16 cellular contexts compared by ENCODE assay signal in the genomic region with DNA sequence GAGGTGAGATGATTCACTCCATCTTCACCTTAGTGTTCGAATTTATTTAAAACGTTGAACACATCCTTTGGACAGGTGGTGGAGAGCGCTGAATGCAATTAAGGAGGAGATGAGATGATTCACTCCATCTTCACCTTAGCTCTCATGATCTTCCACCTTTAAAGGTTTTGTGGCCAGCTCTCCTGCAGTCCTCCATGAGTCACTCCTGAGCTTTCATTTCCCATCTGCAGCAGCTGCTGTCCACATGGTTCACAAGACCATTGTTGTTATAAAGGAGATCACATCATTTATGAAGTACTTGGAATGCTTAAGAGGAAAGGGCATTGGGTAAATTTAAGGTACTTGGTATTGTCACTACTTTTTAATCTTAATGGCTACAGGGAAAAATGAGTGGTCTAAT.
A peak's percentile ranks its signal among the peaks of the same experiment; 100 is the strongest.
DNase-seq lines count a peak whose midpoint lies in the region; ATAC-seq and TF ChIP-seq lines count a peak whose summit lies in the region.
"Had no signal": no experiment of that assay in that cellular context is flagged by ENCODE, and none has a peak within 500 bp of the region (broad histone marks: within the 10 kb centered on the region; RNA-seq: fewer than 3 reads in every experiment).

No MANE protein-coding gene starts in this region.

- TF ChIP-seq CTCF in astrocyte of the spinal cord (IDR thresholded peaks at IDR 0.05; ENCODE audit: low read depth, low read length): no peak

- ATAC-seq in HG03521 (IDR thresholded peaks at IDR 0.05; ENCODE audit: unreplicated experiment) (no peak), HG02798 (IDR thresholded peaks at IDR 0.05; ENCODE audit: poor library complexity, unreplicated experiment) (no peak)
- ATAC-seq: activated naive CD4-positive, alpha-beta T cell treated with anti-CD3 and anti-CD28 coated beads, Interleukin-2, amount 50 U/mL, for 72 hours had no signal

- H3K4me3 ChIP-seq in astrocyte of the spinal cord (ENCODE audit: low read depth, low read length): no peak overlapping the region
- H3K4me3 ChIP-seq: left ventricle myocardium inferior, neural progenitor cell, skin epidermis, suprapubic skin had no signal

- in situ Hi-C loops in astrocyte of the spinal cord (cut with HindIII; ENCODE audit: low sequenced_read_pairs): no loop called here

- DNase-seq in EH (ENCODE audit: low read depth) (peak; percentile 64), LoVo (ENCODE audit: low spot score) (peak; percentile 39), astrocyte of the spinal cord (ENCODE audit: low read depth, low spot score) (peak; percentile 95), myocyte (ENCODE audit: low read depth) (peak; percentile 75), mesenteric fat pad (ENCODE audit: low spot score) (no peak)
- DNase-seq: head of caudate nucleus, Karpas-422, left ventricle myocardium inferior, NCI-H446 treated with DMSO at 0.1 percent for 48 hours, WERI-Rb-1 had no signal
